Comparison of ENCODE assay signal across 2 cellular contexts in genomic region chr5:37622354-37622753, GRCh38.
A peak's percentile ranks its signal among the peaks of the same experiment; 100 is the strongest.
DNase-seq lines count a peak whose midpoint lies in the region; ATAC-seq, FAIRE-seq and TF ChIP-seq lines count a peak whose summit lies in the region.
"Not testable (repeated sequence)": the region's sequence is repeated elsewhere in the genome, so short reads cannot be mapped to it uniquely, and the experiment has no call there.

No MANE protein-coding gene starts in this region.

- not testable (repeated sequence) for H3K4me2 ChIP-seq in K562 (ENCODE audit: insufficient read depth, low read length)

- ATAC-seq in K562: not testable (repeated sequence)

- in situ Hi-C loops in K562 (cut with MboI): not testable (repeated sequence)

- not testable (repeated sequence) for H3K4me1 ChIP-seq in HEK293 (ENCODE audit: control insufficient read depth, insufficient read depth, low read length); K562 (replicated peaks in 1 of 2; ENCODE audit: control insufficient read depth in 2 of 2, insufficient read depth in 2 of 2, low read length in 2 of 2)

- CTCF ChIA-PET in HEK293 (lab: Yijun Ruan, JAX); K562 (lab: Yijun Ruan, JAX; ENCODE audit: low intra/inter-chr PET ratio): not testable (repeated sequence)

- intact Hi-C loops in K562 (cut with micrococcal nuclease): not testable (repeated sequence)

- TF ChIP-seq CTCF in HEK293 (tag by site-specific recombination; IDR thresholded peaks at IDR 0.05); K562 (IDR thresholded peaks at IDR 0.05 in 2 of 3, conservative IDR thresholded peaks at IDR 0.05 in 1 of 3; ENCODE audit: insufficient read depth in 2 of 3, low read depth in 1 of 3, low read length in 3 of 3): not testable (repeated sequence)

- DNase-seq in K562 (ENCODE audit: extremely low read depth in 1 of 4, low spot score in 3 of 4): not testable (repeated sequence)

- not testable (repeated sequence) for H4K20me1 ChIP-seq in K562 (replicated peaks; ENCODE audit: control insufficient read depth, insufficient read depth, low read length)

- H2AFZ ChIP-seq in K562 (ENCODE audit: low read depth, low read length): not testable (repeated sequence)

- not testable (repeated sequence) for FAIRE-seq in K562 (lab: Jason Lieb, UNC)

- not testable (repeated sequence) for H3K9ac ChIP-seq in K562 (ENCODE audit: insufficient read depth in 1 of 2, low read depth in 2 of 2, low read length in 2 of 2)

- POLR2A ChIA-PET in HEK293 (lab: Yijun Ruan, JAX); K562 (lab: Yijun Ruan, JAX): not testable (repeated sequence)

- H3K27ac ChIP-seq in HEK293 (ENCODE audit: extremely low read depth, low read depth, low read length); K562 (ENCODE audit: extremely low read depth, low read depth, low read length): not testable (repeated sequence)

- not testable (repeated sequence) for TF ChIP-seq RAD21 in K562 (CRISPR knock-in tag; conservative IDR thresholded peaks at IDR 0.05 in 1 of 2, IDR thresholded peaks at IDR 0.05 in 1 of 2)

- not testable (repeated sequence) for H3K9me1 ChIP-seq in K562 (ENCODE audit: control insufficient read depth, insufficient read depth, low read length)

- WGBS in K562 (ENCODE audit: insufficient coverage, low coverage, missing lambda C conversion rate): no CpG with 5 or more reads among the region's 2 CpGs

- not testable (repeated sequence) for H3K36me3 ChIP-seq in HEK293 (ENCODE audit: control insufficient read depth in 2 of 2, insufficient read depth in 1 of 2, low read length in 2 of 2); K562 (ENCODE audit: control insufficient read depth, insufficient read depth, low read length)

- H3K9me3 ChIP-seq in HEK293 (ENCODE audit: control insufficient read depth, insufficient read depth, low read depth, low read length); K562 (replicated peaks; ENCODE audit: control insufficient read depth, insufficient read depth, low read depth, low read length): not testable (repeated sequence)

- not testable (repeated sequence) for H3K27me3 ChIP-seq in K562 (ENCODE audit: control insufficient read depth in 2 of 2, insufficient read depth in 2 of 2, low read length in 2 of 2)

- BruUV-seq in K562 (replicated peaks; lab: Mats Ljungman, UMichigan): not testable (repeated sequence)

- H3K79me2 ChIP-seq in K562 (ENCODE audit: control insufficient read depth, insufficient read depth, low read length): not testable (repeated sequence)

- TF ChIP-seq POLR2A in K562 (conservative IDR thresholded peaks at IDR 0.05): not testable (repeated sequence)

- not testable (repeated sequence) for H3K4me3 ChIP-seq in HEK293 (ENCODE audit: low read depth, low read length); K562

- TF ChIP-seq EP300 in K562 (IDR thresholded peaks at IDR 0.05; ENCODE audit: low read length): not testable (repeated sequence)

TF ChIP-seq in HEK293, 187 proteins besides CTCF, POLR2A, EP300 and RAD21:
- TF ChIP-seq ZNF146 (tag by site-specific recombination; IDR thresholded peaks at IDR 0.05): peak; percentile 67; the same call in 1 of the 2 replicates

TF ChIP-seq in K562, 482 proteins besides CTCF, POLR2A, EP300 and RAD21:
- TF ChIP-seq NFIC (IDR thresholded peaks at IDR 0.05): peak; percentile 75
- 0 out of 2 replicates have a peak, but pooled peaks have one; percentile 29 for TF ChIP-seq NFIX (CRISPR knock-in tag; IDR thresholded peaks at IDR 0.05; ENCODE audit: low read depth)
